In genomic region chr13:75514080-75515040, GRCh38 we compare ENCODE assay signal across 2 cellular contexts.
TF ChIP-seq lines count a peak whose summit lies in the region.

No MANE protein-coding gene starts in this region.

TF ChIP-seq in endothelial cell of umbilical vein, 7 proteins besides CTCF, POLR2A, EP300 and RAD21 (continued from another document):
- no peak for TF ChIP-seq MAX (IDR thresholded peaks at IDR 0.05; ENCODE audit: insufficient read depth, insufficient read length)
- peak; percentile 17 for TF ChIP-seq FOS (IDR thresholded peaks at IDR 0.05; ENCODE audit: borderline replicate concordance, insufficient read depth, low read length)

TF ChIP-seq in WTC11, 78 proteins besides CTCF, POLR2A, EP300 and RAD21 (continued from another document):
- TF ChIP-seq FOXP4 (CRISPR knock-in tag; IDR thresholded peaks at IDR 0.05) (no peak), RELA (CRISPR knock-in tag; IDR thresholded peaks at IDR 0.05; ENCODE audit: borderline replicate concordance) (no peak)
